In genomic region chr3:119240582-119241434, GRCh38 we compare ENCODE assay signal across 8 cellular contexts. TPM values are rescaled to one million over a fixed set of nuclear protein-coding genes. Genes with fewer than 3 reads are reported as not detected.
DNase-seq lines count a peak whose midpoint lies in the region; ATAC-seq and TF ChIP-seq lines count a peak whose summit lies in the region.

Gene B4GALT4 (minus strand): TSS chr3:119240878. CDS start chr3:119230099, 10,779 bp downstream.

- no peak for TF ChIP-seq CTCF in epithelial cell of proximal tubule (conservative IDR thresholded peaks at IDR 0.05; ENCODE audit: low read depth, low read length)

- ATAC-seq in GM21526 (IDR thresholded peaks at IDR 0.05; ENCODE audit: low FRiP score, unreplicated experiment): peak; percentile 85

- H3K4me3 ChIP-seq in epithelial cell of proximal tubule (ENCODE audit: low read depth, low read length): peak within 1 kb of the TSS; percentile 60

- DNase-seq in DMS114 treated with DMSO at 0.1 percent for 48 hours (lab: John Stamatoyannopoulos, UW; ENCODE audit: unreplicated experiment) (peak; percentile 59), HuH-7 (ENCODE audit: low spot score) (peak; percentile 84), OCI-M1 (lab: John Stamatoyannopoulos, UW) (peak; percentile 91), activated T-cell treated with anti-CD3 and anti-CD28 coated beads for 4 hours (peak; percentile 50), epithelial cell of proximal tubule (ENCODE audit: low read depth) (no peak), mucosa of gallbladder (ENCODE audit: low spot score) (peak; percentile 90)
- DNase-seq in stimulated activated CD8-positive, alpha-beta memory T cell treated with anti-CD3 and anti-CD28 coated beads, Interleukin-4, amount 100 ng/mL, for 4 hours (ENCODE audit: low read depth in 2 of 2, low spot score in 1 of 2): peak; percentile 9 to 39

RNA-seq across cellular contexts. Expression of gene B4GALT4, which starts in this region (rescaled TPM):
- total RNA-seq in epithelial cell of proximal tubule (17.9 and 21.9 TPM in 2 replicates), mucosa of gallbladder (58.1 TPM)
